In genomic region chr16:3525951-3526350, GRCh38 we compare ENCODE assay signal across 22 cellular contexts. TPM values are rescaled to one million over a fixed set of nuclear protein-coding genes. Genes with fewer than 3 reads are reported as not detected.
DNase-seq lines count a peak whose midpoint lies in the region; ATAC-seq and TF ChIP-seq lines count a peak whose summit lies in the region.
"Had no signal": no experiment of that assay in that cellular context is flagged by ENCODE, and none has a peak within 500 bp of the region (broad histone marks: within the 10 kb centered on the region; RNA-seq: fewer than 3 reads in every experiment).

No MANE protein-coding gene starts in this region.

- CTCF ChIA-PET in CD4-positive, alpha-beta T cell (lab: Charles Lee) = no interaction called here

- WGBS in psoas muscle, 3 donors = 65 to 77% (median 74%) methylated on average over 5 of the region's 5 CpGs

- H3K27me3 Mint-ChIP-seq in CD4-positive, alpha-beta T cell = no peaks in the 10 kb centered on the region
- H3K27me3 Mint-ChIP-seq in T-helper 17 cell = no peaks in the 10 kb centered on the region

- H3K27me3 ChIP-seq in BLaER1 (no peaks in the 10 kb centered on the region), psoas muscle (ENCODE audit: insufficient read depth in 3 of 3, low read length in 2 of 3) (no peaks in the 10 kb centered on the region)
- no peaks in the 10 kb centered on the region for H3K27me3 ChIP-seq in CD4-positive, alpha-beta T cell (ENCODE audit: control insufficient read depth, insufficient read depth, low read length)

- H3K27ac ChIP-seq in BLaER1 (0 out of 2 replicates have a peak overlapping the region, but pooled peaks have one; percentile 13), psoas muscle (peak overlapping the region; percentile 16)
- no peak overlapping the region for H3K27ac ChIP-seq in CD4-positive, alpha-beta T cell (ENCODE audit: low read depth, low read length)
- H3K27ac ChIP-seq: C4-2B, HL-60, KMS-11, PC-9, RWPE1 had no signal

- peak overlapping the region; percentile 12 for H3K27ac Mint-ChIP-seq in CD4-positive, alpha-beta T cell
- peak overlapping the region; percentile 63 for H3K27ac Mint-ChIP-seq in T-helper 17 cell

- peak overlapping the region; percentile 48; the same call in 1 of the 2 replicates for H3K9ac ChIP-seq in BLaER1
- H3K9ac ChIP-seq: KMS-11 had no signal

- H3K4me2 ChIP-seq in BLaER1 = peak overlapping the region; percentile 24; the same call in 1 of the 2 replicates
- H3K4me2 ChIP-seq: KMS-11, PC-9 had no signal

- H3K4me1 ChIP-seq in BLaER1 = peaks cover 9% of the 10 kb centered on the region
- no peaks in the 10 kb centered on the region for H3K4me1 ChIP-seq in psoas muscle
- H3K4me1 ChIP-seq: Caco-2 had no signal

- DNase-seq in CD4-positive, alpha-beta T cell = no peak
- DNase-seq in T-helper 17 cell (no peak), psoas muscle (no peak), NCI-H446 treated with DMSO at 0.1 percent for 48 hours (lab: John Stamatoyannopoulos, UW) (no peak), NCI-H146 treated with DMSO at 0.1 percent for 48 hours (lab: John Stamatoyannopoulos, UW; ENCODE audit: unreplicated experiment) (no peak)
- DNase-seq: Caco-2, GF-D8, H9, NCI-H1417, NCI-H187 treated with DMSO at 0.1 percent for 48 hours, NCI-H2227 treated with DMSO at 0.1 percent for 48 hours, NCI-H524, NCI-H82, PC-9 had no signal

- H3K9me3 ChIP-seq in BLaER1 (no peaks in the 10 kb centered on the region), T-helper 17 cell (ENCODE audit: control insufficient read depth, low read length, poor library complexity, severe bottlenecking) (no peaks in the 10 kb centered on the region), psoas muscle (no peaks in the 10 kb centered on the region)
- H3K9me3 ChIP-seq in CD4-positive, alpha-beta T cell (ENCODE audit: control insufficient read depth, low read length) = no peaks in the 10 kb centered on the region
- H3K9me3 ChIP-seq: Caco-2 had no signal

- intact Hi-C loops in CD4-positive, alpha-beta T cell (cut with DNase I, micrococcal nuclease) = loop anchor here in 1 of 2 experiments (2.0 kb wide), 1 partner anchor 139 kb away; no protein-coding TSS in a partner anchor
- intact Hi-C loops in psoas muscle (cut with DNase I) = loop anchor here in 1 of 2 donors (5.0 to 10.0 kb wide), 2 partner anchors 86 to 349 kb away; partner anchors contain the start of gene SLX4

- no peaks in the 10 kb centered on the region for H3K9me3 Mint-ChIP-seq in CD4-positive, alpha-beta T cell

- POLR2A ChIA-PET in CD4-positive, alpha-beta T cell (lab: Charles Lee) = interaction anchor here (0.6 to 1.0 kb wide), 2 partner anchors 28 to 40 kb away, joined by 3 read pairs; no protein-coding TSS in a partner anchor

- no peak overlapping the region for H3K4me3 Mint-ChIP-seq in CD4-positive, alpha-beta T cell
- H3K4me3 Mint-ChIP-seq in T-helper 17 cell = no peak overlapping the region
- H3K4me3 Mint-ChIP-seq: H9 had no signal

- H3K4me3 ChIP-seq in BLaER1 = no peak overlapping the region
- H3K4me3 ChIP-seq in psoas muscle = no peak overlapping the region
- H3K4me3 ChIP-seq: PC-9 had no signal

- H3K4me1 Mint-ChIP-seq in CD4-positive, alpha-beta T cell (ENCODE audit: low read depth) = no peaks in the 10 kb centered on the region
- H3K4me1 Mint-ChIP-seq in T-helper 17 cell = peaks cover 16% of the 10 kb centered on the region

- no peak for TF ChIP-seq CTCF in CD4-positive, alpha-beta T cell (IDR thresholded peaks at IDR 0.05)
- TF ChIP-seq CTCF in psoas muscle (IDR thresholded peaks at IDR 0.05) = no peak

- no peaks in the 10 kb centered on the region for H4K20me1 ChIP-seq in BLaER1

- peaks cover 69% of the 10 kb centered on the region for H3K36me3 Mint-ChIP-seq in CD4-positive, alpha-beta T cell (ENCODE audit: low read depth)
- H3K36me3 Mint-ChIP-seq in T-helper 17 cell (ENCODE audit: low read depth) = peaks cover 5% of the 10 kb centered on the region

- H3K36me3 ChIP-seq in BLaER1 (peaks cover 64% of the 10 kb centered on the region), psoas muscle (ENCODE audit: insufficient read depth in 1 of 2, low read depth in 1 of 2) (peaks cover 0 to 70% of the 10 kb centered on the region in 2 donors)

- no peak for ATAC-seq in CD4-positive, alpha-beta T cell (ENCODE audit: poor library complexity)
- ATAC-seq in T-helper 17 cell = no peak
- ATAC-seq in psoas muscle = peak in 2 of 4 donors; percentile 43 to 74
- ATAC-seq in GM21717 (IDR thresholded peaks at IDR 0.05; ENCODE audit: unreplicated experiment) = no peak

RNA-seq across cellular contexts. Expression of gene CLUAP1, which starts 25.1 kb away (rescaled TPM):
- total RNA-seq in CD4-positive, alpha-beta T cell = 10 to 100 TPM; 12.0 to 14.2 TPM
- total RNA-seq in T-helper 17 cell (10 to 100 TPM; 10.7 to 19.0 TPM), psoas muscle (10 to 100 TPM; 16.7 to 19.5 (median 17.9) TPM)
- polyA plus RNA-seq in psoas muscle = 10 to 100 TPM in 1 of 3 donors, 1 to 10 TPM in 2; 7.4 to 17.3 (median 8.2) TPM

RNA-seq across cellular contexts. Expression of gene C16orf90, which starts 30.7 kb away (rescaled TPM):
- not detected for total RNA-seq in CD4-positive, alpha-beta T cell
- total RNA-seq in T-helper 17 cell = not detected
- not detected for total RNA-seq in psoas muscle
- not detected for polyA plus RNA-seq in psoas muscle
- total RNA-seq: A673, Caco-2, H9, HT1080, PC-9 had no signal

RNA-seq across cellular contexts. Expression of gene NLRC3, which starts 51.3 kb away (rescaled TPM):
- 10 to 100 TPM; 50.4 to 51.5 TPM for total RNA-seq in CD4-positive, alpha-beta T cell
- total RNA-seq in T-helper 17 cell (10 to 100 TPM; 71.7 to 76.7 TPM), psoas muscle (1 to 10 TPM in 1 of 4 donors, under 1 TPM in 3; 0.47 to 1.4 (median 0.77) TPM)
- polyA plus RNA-seq in psoas muscle = 1 to 10 TPM in 1 of 3 donors, under 1 TPM in 2; 0.25 to 1.3 (median 0.32) TPM
- total RNA-seq: Caco-2, PC-9 had no signal

Comparison
In these comparisons a context has a peak if more than half of its experiments do, and no peak if none do; other contexts are left out.
1. RNA of gene NLRC3, which starts 51.3 kb away (total RNA-seq): 71.7 to 76.7 TPM in T-helper 17 cell and 50.4 to 51.5 TPM in CD4-positive, alpha-beta T cell; 0.47 to 1.4 TPM in psoas muscle; every median in the first group is over 10 times any median in the second.